Comparison of ENCODE assay signal across 28 cellular contexts in the genomic region with DNA sequence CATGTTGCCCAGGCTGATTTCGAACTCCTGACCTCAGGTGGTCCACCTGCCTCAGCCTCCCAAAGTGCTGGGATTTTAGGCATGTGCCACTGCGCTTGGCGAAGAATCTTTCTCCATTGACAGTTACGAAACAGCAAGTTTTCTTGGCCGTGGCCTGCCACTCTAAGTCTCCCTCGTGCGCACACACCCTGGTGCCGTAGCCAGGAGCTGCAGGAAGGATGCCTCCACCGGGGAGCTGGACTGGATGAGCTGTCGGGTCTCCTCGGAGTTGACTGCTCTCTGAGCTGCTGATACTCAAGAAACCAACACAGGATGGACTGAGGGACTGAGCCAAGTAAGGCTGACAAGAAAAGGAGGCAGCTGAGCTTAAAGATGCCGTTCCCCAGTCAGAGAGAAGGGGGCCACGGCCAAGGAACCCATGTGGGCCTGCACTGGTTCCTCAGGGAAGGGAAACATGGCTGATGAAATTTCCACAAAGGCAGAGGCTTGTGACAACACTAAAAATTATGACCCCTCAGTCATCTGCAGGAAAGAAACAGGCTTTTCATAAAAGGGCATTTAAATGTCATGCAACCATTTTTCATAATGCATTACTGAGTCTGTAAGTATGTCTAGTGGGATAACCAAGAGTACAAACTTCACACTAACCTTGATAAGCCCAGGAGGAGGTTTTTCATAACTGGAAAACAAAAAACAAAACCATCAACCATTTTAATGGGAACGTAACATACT.
"Had no signal": no experiment of that assay in that cellular context is flagged by ENCODE, and none has a peak within 500 bp of the region (broad histone marks: within the 10 kb centered on the region; RNA-seq: fewer than 3 reads in every experiment).

No MANE protein-coding gene starts in this region.

- H3K27me3 Mint-ChIP-seq: dendritic cell treated with granulocyte-macrophage colony-stimulating factor and Interleukin-4, amounts not matched to agents 40 ng/mL and 50 ng/mL, for 4 days; stimulated activated memory B cell treated with anti-CD40 and anti-IgM and Interleukin-4, amounts not matched to agents 10 μg/mL and 1 μg/mL and 100 μg/mL, for 72 hours; stimulated activated naive CD8-positive, alpha-beta T cell treated with anti-CD3 and anti-CD28 coated beads, Interleukin-15, Interleukin-2, amounts not matched to agents 100 ng/mL and 50 ng/mL, for 24 hours had no signal

- DNase-seq: colonic mucosa; effector CD8-positive, alpha-beta T cell; endodermal cell; foreskin keratinocyte; glutamatergic neuron; heart right ventricle; hypothalamus; immature natural killer cell; islet precursor cell; kidney glomerular epithelial cell; left colon; left ventricle myocardium superior; lower lobe of right lung; natural killer cell; occipital lobe; ovary; posterior cingulate gyrus; sigmoid colon; stimulated activated CD4-positive, alpha-beta T cell treated with anti-CD3 and anti-CD28 coated beads, Interleukin-4, amount 100 ng/mL, for 4 hours had no signal

- H3K9me3 ChIP-seq: colonic mucosa, esophagus muscularis mucosa, heart right ventricle, lower lobe of right lung, ovary, psoas muscle, sigmoid colon, thoracic aorta, tibial nerve, upper lobe of left lung, vagina had no signal

- H3K4me1 Mint-ChIP-seq: endodermal cell, immature natural killer cell, natural killer cell had no signal

- H3K4me3 ChIP-seq: colonic mucosa, esophagus muscularis mucosa, heart right ventricle, lower lobe of right lung, ovary, psoas muscle, sigmoid colon, thoracic aorta, tibial nerve, upper lobe of left lung, vagina had no signal

- H3K4me3 Mint-ChIP-seq: dendritic cell treated with granulocyte-macrophage colony-stimulating factor and Interleukin-4, amounts not matched to agents 40 ng/mL and 50 ng/mL, for 4 days; endodermal cell; immature natural killer cell; natural killer cell; stimulated activated memory B cell treated with anti-CD40 and anti-IgM and Interleukin-4, amounts not matched to agents 10 μg/mL and 1 μg/mL and 100 μg/mL, for 72 hours; stimulated activated naive CD8-positive, alpha-beta T cell treated with anti-CD3 and anti-CD28 coated beads, Interleukin-15, Interleukin-2, amounts not matched to agents 100 ng/mL and 50 ng/mL, for 24 hours had no signal

- H3K9me3 Mint-ChIP-seq: dendritic cell treated with granulocyte-macrophage colony-stimulating factor and Interleukin-4, amounts not matched to agents 40 ng/mL and 50 ng/mL, for 4 days; endodermal cell; immature natural killer cell; natural killer cell; stimulated activated memory B cell treated with anti-CD40 and anti-IgM and Interleukin-4, amounts not matched to agents 10 μg/mL and 1 μg/mL and 100 μg/mL, for 72 hours; stimulated activated naive CD8-positive, alpha-beta T cell treated with anti-CD3 and anti-CD28 coated beads, Interleukin-15, Interleukin-2, amounts not matched to agents 100 ng/mL and 50 ng/mL, for 24 hours had no signal

- H3K27me3 ChIP-seq: colonic mucosa, esophagus muscularis mucosa, foreskin keratinocyte, heart right ventricle, ovary, sigmoid colon, tibial nerve, upper lobe of left lung, vagina had no signal

- H3K27ac ChIP-seq: colonic mucosa, esophagus muscularis mucosa, foreskin keratinocyte, heart right ventricle, lower lobe of right lung, ovary, psoas muscle, sigmoid colon, thoracic aorta, upper lobe of left lung, vagina had no signal

- H3K27ac Mint-ChIP-seq: dendritic cell treated with granulocyte-macrophage colony-stimulating factor and Interleukin-4, amounts not matched to agents 40 ng/mL and 50 ng/mL, for 4 days; endodermal cell; immature natural killer cell; natural killer cell; stimulated activated naive CD8-positive, alpha-beta T cell treated with anti-CD3 and anti-CD28 coated beads, Interleukin-15, Interleukin-2, amounts not matched to agents 100 ng/mL and 50 ng/mL, for 24 hours had no signal

- H3K36me3 ChIP-seq: colonic mucosa, ovary had no signal

- H3K36me3 Mint-ChIP-seq: natural killer cell had no signal

- H3K4me1 ChIP-seq: colonic mucosa, foreskin keratinocyte, heart right ventricle, lower lobe of right lung, psoas muscle, sigmoid colon, upper lobe of left lung had no signal

- ATAC-seq: foreskin keratinocyte, left colon, left ventricle myocardium superior, natural killer cell, psoas muscle had no signal
